ENCODE assay signal across 24 cellular contexts in genomic region chr2:152811916-152812315, GRCh38.
"Had no signal": no experiment of that assay in that cellular context is flagged by ENCODE, and none has a peak within 500 bp of the region (broad histone marks: within the 10 kb centered on the region; RNA-seq: fewer than 3 reads in every experiment).

No MANE protein-coding gene starts in this region.

- ATAC-seq: natural killer cell; sciatic nerve; stimulated activated naive B cell treated with anti-CD40 and anti-IgM and Interleukin-4, amounts not matched to agents 10 μg/mL and 1 μg/mL and 100 μg/mL, for 72 hours; stimulated activated naive CD8-positive, alpha-beta T cell treated with anti-CD3 and anti-CD28 coated beads, Interleukin-15, Interleukin-2, amounts not matched to agents 100 U/mL and 50 U/mL, for 24 hours had no signal

- H3K27me3 Mint-ChIP-seq: progenitor cell of endocrine pancreas had no signal

- H3K27ac Mint-ChIP-seq: mesothelial cell of epicardium; naive B cell; progenitor cell of endocrine pancreas; stimulated activated naive B cell treated with anti-CD40 and anti-IgM and Interleukin-4, amounts not matched to agents 10 μg/mL and 1 μg/mL and 100 μg/mL, for 72 hours had no signal

- H3K9me3 ChIP-seq: ovary, testis, thyroid gland had no signal

- H3K4me1 ChIP-seq: left ventricle myocardium inferior, right atrium auricular region, stomach, testis, thyroid gland, upper lobe of left lung had no signal

- H3K27me3 ChIP-seq: ovary, right atrium auricular region, stomach, testis, thyroid gland, transverse colon, upper lobe of left lung had no signal

- H3K27ac ChIP-seq: left ventricle myocardium inferior, ovary, right atrium auricular region, skin epidermis, stomach, testis, thyroid gland, transverse colon, upper lobe of left lung had no signal

- H3K4me3 Mint-ChIP-seq: mesothelial cell of epicardium; naive B cell; natural killer cell; stimulated activated naive B cell treated with anti-CD40 and anti-IgM and Interleukin-4, amounts not matched to agents 10 μg/mL and 1 μg/mL and 100 μg/mL, for 72 hours had no signal

- H3K4me3 ChIP-seq: left ventricle myocardium inferior, lung, ovary, right atrium auricular region, skin epidermis, stomach, testis, thyroid gland, transverse colon, upper lobe of left lung had no signal

- H3K4me1 Mint-ChIP-seq: naive B cell; stimulated activated naive B cell treated with anti-CD40 and anti-IgM and Interleukin-4, amounts not matched to agents 10 μg/mL and 1 μg/mL and 100 μg/mL, for 72 hours had no signal

- FAIRE-seq: urothelium cell line had no signal

- DNase-seq: islet precursor cell; left ventricle myocardium inferior; mesendoderm; naive B cell; natural killer cell; ovary; stimulated activated CD4-positive, alpha-beta T cell treated with anti-CD3 and anti-CD28 coated beads, Interleukin-12 subunit alpha, Interleukin-12 subunit beta, amount 100 ng/mL, for 4 hours; stimulated activated CD4-positive, alpha-beta T cell treated with anti-CD3 and anti-CD28 coated beads, Interleukin-15, amount 100 ng/mL, for 24 hours; stimulated activated CD4-positive, alpha-beta T cell treated with anti-CD3 and anti-CD28 coated beads, Interleukin-2, amount 100 ng/mL, for 24 hours; stimulated activated CD4-positive, alpha-beta T cell treated with anti-CD3 and anti-CD28 coated beads, Interleukin-4, amount 100 ng/mL, for 1 hour; stimulated activated naive B cell treated with anti-CD40 and anti-IgM and Interleukin-4, amounts not matched to agents 10 μg/mL and 1 μg/mL and 100 μg/mL, for 72 hours; stimulated activated naive CD8-positive, alpha-beta T cell treated with anti-CD3 and anti-CD28 coated beads, Interleukin-15, Interleukin-2, amounts not matched to agents 100 U/mL and 50 U/mL, for 24 hours; stomach; testis; thyroid gland; transverse colon; upper lobe of left lung had no signal

- H3K36me3 ChIP-seq: left ventricle myocardium inferior, ovary, right atrium auricular region, stomach, thyroid gland, transverse colon, upper lobe of left lung had no signal
